In genomic region chr7:150811-151221, GRCh38 we compare ENCODE assay signal across 12 cellular contexts. TPM values are rescaled to one million over a fixed set of nuclear protein-coding genes. Genes with fewer than 3 reads are reported as not detected.
A peak's percentile ranks its signal among the peaks of the same experiment; 100 is the strongest.
DNase-seq lines count a peak whose midpoint lies in the region; ATAC-seq and TF ChIP-seq lines count a peak whose summit lies in the region.
"Had no signal": no experiment of that assay in that cellular context is flagged by ENCODE, and none has a peak within 500 bp of the region (broad histone marks: within the 10 kb centered on the region; RNA-seq: fewer than 3 reads in every experiment).

No MANE protein-coding gene starts in this region.

- no peaks in the 10 kb centered on the region for H3K27me3 Mint-ChIP-seq in activated CD8-positive, alpha-beta T cell treated with anti-CD3 and anti-CD28 coated beads for 36 hours
- no peaks in the 10 kb centered on the region for H3K27me3 Mint-ChIP-seq in stimulated activated naive B cell treated with anti-CD40 and anti-IgM and Interleukin-4, amounts not matched to agents 10 μg/mL and 1 μg/mL and 100 μg/mL, for 72 hours

- no peaks in the 10 kb centered on the region for H3K9me3 ChIP-seq in right lobe of liver

- H3K36me3 ChIP-seq in right lobe of liver = no peaks in the 10 kb centered on the region

- H3K4me3 ChIP-seq in right lobe of liver = no peak overlapping the region
- H3K4me3 ChIP-seq: smooth muscle cell had no signal

- H3K4me1 ChIP-seq in right lobe of liver = peaks cover 0 to 11% (median 0%) of the 10 kb centered on the region in 4 donors

- peak overlapping the region; percentile 100 for H3K27ac Mint-ChIP-seq in activated CD8-positive, alpha-beta T cell treated with anti-CD3 and anti-CD28 coated beads for 36 hours
- H3K27ac Mint-ChIP-seq in stimulated activated naive B cell treated with anti-CD40 and anti-IgM and Interleukin-4, amounts not matched to agents 10 μg/mL and 1 μg/mL and 100 μg/mL, for 72 hours = peak overlapping the region; percentile 72

- ATAC-seq in activated CD8-positive, alpha-beta T cell treated with anti-CD3 and anti-CD28 coated beads for 36 hours = no peak
- ATAC-seq in right lobe of liver (peak in 1 of 4 donors; percentile 1), GM21360 (IDR thresholded peaks at IDR 0.05; ENCODE audit: unreplicated experiment) (no peak)
- ATAC-seq in stimulated activated naive B cell treated with anti-CD40 and anti-IgM and Interleukin-4, amounts not matched to agents 10 μg/mL and 1 μg/mL and 100 μg/mL, for 72 hours (replicated peaks) = no peak

- peak overlapping the region; percentile 91 for H3K4me3 Mint-ChIP-seq in activated CD8-positive, alpha-beta T cell treated with anti-CD3 and anti-CD28 coated beads for 36 hours
- peak overlapping the region; percentile 86 to 87 for H3K4me3 Mint-ChIP-seq in stimulated activated naive B cell treated with anti-CD40 and anti-IgM and Interleukin-4, amounts not matched to agents 10 μg/mL and 1 μg/mL and 100 μg/mL, for 72 hours

- peak overlapping the region in 2 of 3 donors; percentile 73 to 90 for H3K27ac ChIP-seq in right lobe of liver
- H3K27ac ChIP-seq: 22Rv1, WERI-Rb-1 had no signal

- 36% methylated on average over 10 of the region's 13 CpGs for WGBS in right lobe of liver (ENCODE audit: insufficient coverage, low coverage, low lambda C conversion rate, missing lambda C conversion rate)

- DNase-seq in NOMO-1 treated with DMSO at 0.1 percent for 48 hours (lab: John Stamatoyannopoulos, UW; ENCODE audit: unreplicated experiment) (peak; percentile 44), NOMO-1 treated with dmso at 0.1 percent for 144 hours (lab: John Stamatoyannopoulos, UW; ENCODE audit: unreplicated experiment) (no peak), right lobe of liver (peak in 1 of 3 donors; percentile 48), NCI-H774 (lab: John Stamatoyannopoulos, UW) (no peak), NCI-H2227 (lab: John Stamatoyannopoulos, UW; ENCODE audit: unreplicated experiment) (no peak)
- DNase-seq in activated CD8-positive, alpha-beta T cell treated with anti-CD3 and anti-CD28 coated beads for 36 hours = no peak
- DNase-seq in stimulated activated naive B cell treated with anti-CD40 and anti-IgM and Interleukin-4, amounts not matched to agents 10 μg/mL and 1 μg/mL and 100 μg/mL, for 72 hours = no peak
- DNase-seq: NCI-H69, WERI-Rb-1 had no signal

- H3K36me3 Mint-ChIP-seq in activated CD8-positive, alpha-beta T cell treated with anti-CD3 and anti-CD28 coated beads for 36 hours (ENCODE audit: low read depth) = peaks cover 14% of the 10 kb centered on the region
- peaks cover 8 to 19% of the 10 kb centered on the region in 2 donors for H3K36me3 Mint-ChIP-seq in stimulated activated naive B cell treated with anti-CD40 and anti-IgM and Interleukin-4, amounts not matched to agents 10 μg/mL and 1 μg/mL and 100 μg/mL, for 72 hours

- CTCF ChIA-PET in activated CD8-positive, alpha-beta T cell treated with anti-CD3 and anti-CD28 coated beads for 36 hours (lab: Charles Lee) = interaction anchor here (1.3 to 1.6 kb wide), 2 partner anchors 20 to 49 kb away, joined by 3 to 4 read pairs; no protein-coding TSS in a partner anchor

- no peaks in the 10 kb centered on the region for H3K27me3 ChIP-seq in right lobe of liver

- POLR2A ChIA-PET in activated CD8-positive, alpha-beta T cell treated with anti-CD3 and anti-CD28 coated beads for 36 hours (lab: Charles Lee) = interaction anchor here (0.6 to 1.1 kb wide), 2 partner anchors 38 to 132 kb away, joined by 3 to 6 read pairs; no protein-coding TSS in a partner anchor

- H3K4me1 Mint-ChIP-seq in activated CD8-positive, alpha-beta T cell treated with anti-CD3 and anti-CD28 coated beads for 36 hours (ENCODE audit: low read depth) = peaks cover 12% of the 10 kb centered on the region
- H3K4me1 Mint-ChIP-seq in stimulated activated naive B cell treated with anti-CD40 and anti-IgM and Interleukin-4, amounts not matched to agents 10 μg/mL and 1 μg/mL and 100 μg/mL, for 72 hours = peaks cover 18 to 20% of the 10 kb centered on the region in 2 donors

- no peaks in the 10 kb centered on the region for H3K9me3 Mint-ChIP-seq in activated CD8-positive, alpha-beta T cell treated with anti-CD3 and anti-CD28 coated beads for 36 hours
- no peaks in the 10 kb centered on the region for H3K9me3 Mint-ChIP-seq in stimulated activated naive B cell treated with anti-CD40 and anti-IgM and Interleukin-4, amounts not matched to agents 10 μg/mL and 1 μg/mL and 100 μg/mL, for 72 hours

- intact Hi-C loops in activated CD8-positive, alpha-beta T cell treated with anti-CD3 and anti-CD28 coated beads for 36 hours (cut with micrococcal nuclease) = no loop called here
- intact Hi-C loops in right lobe of liver (cut with DNase I) = no loop called here

- no peak for TF ChIP-seq CTCF in activated CD8-positive, alpha-beta T cell treated with anti-CD3 and anti-CD28 coated beads for 36 hours (IDR thresholded peaks at IDR 0.05)
- TF ChIP-seq CTCF in right lobe of liver (IDR thresholded peaks at IDR 0.05) = no peak

- TF ChIP-seq POLR2A in right lobe of liver (IDR thresholded peaks at IDR 0.05) = no peak

RNA-seq across cellular contexts. Expression of gene FAM20C, which starts 41.6 kb away (rescaled TPM):
- 1 to 10 TPM in 1 of 2 experiments, under 1 TPM in 1; 0.29 to 1.1 TPM for total RNA-seq in activated CD8-positive, alpha-beta T cell treated with anti-CD3 and anti-CD28 coated beads for 36 hours
- total RNA-seq in right lobe of liver = 10 to 100 TPM; 32.1 to 73.8 (median 57.3) TPM

Comparison
In these comparisons a context has a peak if more than half of its experiments do, and no peak if none do; other contexts are left out.
1. RNA of gene FAM20C, which starts 41.6 kb away (total RNA-seq): 32.1 to 73.8 TPM in right lobe of liver; 0.29 to 1.1 TPM in activated CD8-positive, alpha-beta T cell treated with anti-CD3 and anti-CD28 coated beads for 36 hours; every median in the first group is over 10 times any median in the second.